In the genomic region with DNA sequence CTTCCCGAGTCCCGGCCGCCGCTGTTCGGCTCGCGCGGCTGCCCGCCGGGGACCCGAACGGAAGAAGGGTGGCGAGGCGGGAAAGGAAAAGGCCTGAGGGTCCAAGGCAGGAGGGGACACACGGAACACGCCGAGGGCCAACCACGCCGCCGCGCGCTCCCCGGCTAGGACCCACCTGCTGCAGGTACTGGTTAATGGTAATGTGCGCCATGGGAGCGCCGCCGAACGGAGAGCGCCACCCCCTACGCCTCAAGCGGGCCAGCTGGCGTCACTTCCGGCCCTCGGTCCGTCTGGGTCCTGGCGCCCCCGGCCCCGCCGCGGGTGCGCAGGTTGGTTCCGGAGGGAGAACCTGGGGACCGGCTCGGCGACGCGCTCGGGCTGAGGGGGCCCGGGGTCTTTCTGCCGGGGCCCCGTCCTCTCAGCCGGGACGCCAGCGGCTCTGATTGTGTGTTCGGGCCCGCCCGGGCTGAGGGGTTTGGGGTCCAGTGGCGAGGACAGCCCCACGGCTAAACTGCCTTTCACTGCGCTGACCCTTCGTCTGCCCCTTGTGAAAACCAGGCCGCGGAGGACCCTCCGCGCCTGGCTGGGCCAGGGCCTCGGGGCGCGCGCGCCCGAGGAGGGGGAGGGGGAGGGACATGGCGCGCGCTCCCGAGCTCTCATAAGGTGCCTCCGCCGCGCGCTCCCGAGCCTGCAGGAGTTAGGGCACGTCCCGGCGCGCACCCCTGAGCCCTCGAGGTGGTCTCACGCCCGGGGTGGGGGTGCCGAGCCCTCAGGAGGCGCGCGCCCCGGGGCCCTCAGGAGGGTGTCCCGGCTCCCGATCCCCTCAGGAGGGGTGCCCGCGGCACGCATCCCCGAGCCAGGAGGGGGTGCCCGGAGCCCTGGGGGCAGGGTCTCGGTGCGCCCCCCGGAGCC, we compare ENCODE assay signal across 8 cellular contexts. TPM values are rescaled to one million over a fixed set of nuclear protein-coding genes. Genes with fewer than 3 reads are reported as not detected.
DNase-seq lines count a peak whose midpoint lies in the region; ATAC-seq and TF ChIP-seq lines count a peak whose summit lies in the region.

A gene (minus strand): TSS at position 246 of the 912 bp plus-strand sequence. CDS start 35 bp downstream, at position 211.

- peak within 1 kb of the TSS; percentile 99 for H3K27ac ChIP-seq in colonic mucosa

- H3K9ac ChIP-seq in colonic mucosa (ENCODE audit: low read depth in 2 of 2, low read length in 2 of 2): peak within 1 kb of the TSS; percentile 93 to 97

- no peaks in the 10 kb centered on the region for H3K27me3 ChIP-seq in colonic mucosa

- H3K4me3 ChIP-seq in colonic mucosa: peak within 1 kb of the TSS; percentile 81

- DNase-seq in Ammon's horn (ENCODE audit: low spot score) (peak; percentile 91), NCI-H524 (lab: John Stamatoyannopoulos, UW) (peak; percentile 84 to 94), colonic mucosa (peak; percentile 88), left colon (peak; percentile 87 to 93)
- DNase-seq in activated CD4-positive, alpha-beta T cell treated with anti-CD3 and anti-CD28 coated beads for 48 hours: peak; percentile 92
- peak; percentile 89 for DNase-seq in stimulated activated CD4-positive, alpha-beta T cell treated with anti-CD3 and anti-CD28 coated beads, Interleukin-1b, Interleukin-23, amount 100 ng/mL, for 48 hours

- no peak for TF ChIP-seq CTCF in colonic mucosa (IDR thresholded peaks at IDR 0.05)

- no peaks in the 10 kb centered on the region for H3K9me3 ChIP-seq in colonic mucosa

- H3K36me3 ChIP-seq in colonic mucosa: no peaks in the 10 kb centered on the region

- H3K4me1 ChIP-seq in colonic mucosa: peaks cover 5% of the 10 kb centered on the region

- TF ChIP-seq POLR2A in GM19099 (IDR thresholded peaks at IDR 0.05; ENCODE audit: extremely low read depth, insufficient read length, low read depth): peak; percentile 89

- ATAC-seq in HG03378 (IDR thresholded peaks at IDR 0.05; ENCODE audit: unreplicated experiment) (peak; percentile 60), left colon (peak; percentile 86)

- intact Hi-C loops in colonic mucosa (cut with DNase I): loop anchor here (5.0 kb wide), 1 partner anchor 51 kb away; a partner anchor contains a TSS
- intact Hi-C loops in left colon (cut with DNase I, micrococcal nuclease): no loop called here

RNA-seq across cellular contexts. Expression of the gene that starts here (rescaled TPM):
- total RNA-seq in colonic mucosa (10 to 100 TPM; 23.4 to 40.2 TPM), left colon (10 to 100 TPM; 23.3 to 26.3 TPM)

Comparison
In these comparisons a context has a peak if more than half of its experiments do, and no peak if none do; other contexts are left out.
1. Peak in every context shown above with its lines: DNase-seq, ATAC-seq, H3K4me3 ChIP-seq and H3K27ac ChIP-seq.